ENCODE assay signal across 9 cellular contexts in the genomic region with DNA sequence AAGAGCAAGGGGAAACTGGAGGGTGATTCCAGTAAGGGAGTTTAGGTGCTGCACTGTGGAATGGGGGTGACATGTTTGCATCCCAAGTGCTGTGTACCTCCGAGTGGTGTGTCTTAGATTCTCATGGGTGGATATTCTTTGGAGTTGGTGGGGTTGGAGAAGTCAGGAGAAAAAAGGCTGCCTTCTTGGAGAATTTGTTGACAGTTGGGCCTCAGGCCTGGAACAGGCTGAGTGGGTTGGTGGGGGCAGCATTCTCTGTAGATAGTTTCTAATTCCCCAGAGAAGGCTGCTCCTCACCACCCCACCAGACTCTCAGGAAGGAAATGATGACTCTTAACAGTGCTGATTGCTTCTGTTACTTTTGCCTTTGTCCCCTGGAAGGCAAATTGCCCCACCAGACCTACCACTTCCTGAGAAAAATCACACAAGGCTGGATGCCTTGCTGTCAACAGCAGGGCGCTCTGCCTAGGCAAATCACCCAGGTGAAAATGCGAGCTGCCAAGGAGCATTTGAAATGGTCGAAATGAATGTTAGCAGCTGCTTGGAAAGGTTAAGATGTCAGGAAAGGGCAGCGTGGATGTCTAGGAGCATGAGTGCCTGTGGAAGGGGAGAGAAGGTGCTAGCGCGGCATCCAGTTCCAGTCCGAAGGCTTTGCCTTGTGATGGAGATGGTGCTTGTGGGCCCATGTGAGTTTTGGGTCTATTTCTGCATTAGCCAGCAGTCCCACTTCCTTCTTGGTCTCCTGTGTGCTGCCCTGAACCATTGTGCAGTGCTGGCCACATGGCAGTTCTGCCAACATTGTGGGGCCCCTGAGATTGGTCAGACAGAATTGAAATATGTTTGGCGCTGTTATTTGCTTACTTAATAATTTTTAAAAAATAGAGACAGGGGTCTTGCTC. TPM values are rescaled to one million over a fixed set of nuclear protein-coding genes. Genes with fewer than 3 reads are reported as not detected.
DNase-seq lines count a peak whose midpoint lies in the region; ATAC-seq and TF ChIP-seq lines count a peak whose summit lies in the region.
"Had no signal": no experiment of that assay in that cellular context is flagged by ENCODE, and none has a peak within 500 bp of the region (broad histone marks: within the 10 kb centered on the region; RNA-seq: fewer than 3 reads in every experiment).

No MANE protein-coding gene starts in this region.

- H3K27me3 ChIP-seq in dorsolateral prefrontal cortex (no peaks in the 10 kb centered on the region), ovary (no peaks in the 10 kb centered on the region)

- TF ChIP-seq EP300 in ovary (IDR thresholded peaks at IDR 0.05) = no peak

- TF ChIP-seq POLR2A in ovary (IDR thresholded peaks at IDR 0.05) = no peak

- no peaks in the 10 kb centered on the region for H3K27me3 Mint-ChIP-seq in activated CD4-positive, alpha-beta T cell treated with anti-CD3 and anti-CD28 coated beads for 36 hours

- peak; percentile 65 for DNase-seq in activated CD4-positive, alpha-beta T cell treated with anti-CD3 and anti-CD28 coated beads for 36 hours
- DNase-seq in activated CD4-positive, alpha-beta T cell treated with anti-CD3 and anti-CD28 coated beads for 1 hour = no peak
- DNase-seq in T-helper 1 cell (peak in 4 of 5 donors; percentile 40 to 83 (median 48)), dorsolateral prefrontal cortex (no peak), AG20443 (ENCODE audit: low spot score) (no peak), ovary (no peak)
- peak; percentile 20 to 35 for DNase-seq in stimulated activated CD8-positive, alpha-beta memory T cell treated with anti-CD3 and anti-CD28 coated beads, Interleukin-15, amount 100 ng/mL, for 48 hours (ENCODE audit: low read depth in 2 of 2)
- DNase-seq: right cardiac atrium had no signal

- H3K27ac ChIP-seq in dorsolateral prefrontal cortex (peak overlapping the region in 49 of 59 donors; percentile 0 to 80 (median 53)), ovary (no peak overlapping the region)

- 87 to 91% (median 89%) methylated on average over 9 of the region's 9 CpGs for WGBS in ovary, 3 donors

- H3K36me3 ChIP-seq in ovary = no peaks in the 10 kb centered on the region

- H3K4me1 Mint-ChIP-seq in activated CD4-positive, alpha-beta T cell treated with anti-CD3 and anti-CD28 coated beads for 36 hours = peaks cover 51% of the 10 kb centered on the region

- intact Hi-C loops in activated CD4-positive, alpha-beta T cell treated with anti-CD3 and anti-CD28 coated beads for 36 hours (cut with DNase I, micrococcal nuclease) = loop anchor here (1.0 to 2.0 kb wide), 5 partner anchors 14 to 39 kb away; a partner anchor contains a TSS
- intact Hi-C loops in dorsolateral prefrontal cortex (cut with DNase I) (no loop called here), ovary (cut with DNase I) (no loop called here)

- peaks cover 42% of the 10 kb centered on the region for H3K36me3 Mint-ChIP-seq in activated CD4-positive, alpha-beta T cell treated with anti-CD3 and anti-CD28 coated beads for 36 hours (ENCODE audit: low read depth)

- CTCF ChIA-PET in activated CD4-positive, alpha-beta T cell treated with anti-CD3 and anti-CD28 coated beads for 36 hours (lab: Charles Lee) = interaction anchor here (0.6 to 1.5 kb wide), 4 partner anchors 12 to 21 kb away, joined by 3 to 9 read pairs (median 4); no protein-coding TSS in a partner anchor

- no peaks in the 10 kb centered on the region for H3K9me3 ChIP-seq in ovary

- TF ChIP-seq CTCF in dorsolateral prefrontal cortex (IDR thresholded peaks at IDR 0.05 in 54 of 56, conservative IDR thresholded peaks at IDR 0.05 in 2 of 56; ENCODE audit: low read depth in 1 of 56, partially characterized antibody in 56 of 56) = no peak
- TF ChIP-seq CTCF in ovary (IDR thresholded peaks at IDR 0.05) = no peak

- H3K9me3 Mint-ChIP-seq in activated CD4-positive, alpha-beta T cell treated with anti-CD3 and anti-CD28 coated beads for 36 hours (ENCODE audit: low read depth) = no peaks in the 10 kb centered on the region

- peak overlapping the region; percentile 70 for H3K4me3 Mint-ChIP-seq in activated CD4-positive, alpha-beta T cell treated with anti-CD3 and anti-CD28 coated beads for 36 hours

- POLR2A ChIA-PET in activated CD4-positive, alpha-beta T cell treated with anti-CD3 and anti-CD28 coated beads for 36 hours (lab: Charles Lee) = interaction anchor here (1.8 kb wide), 1 partner anchor 18 kb away, joined by 4 read pairs; no protein-coding TSS in a partner anchor

- H3K27ac Mint-ChIP-seq in activated CD4-positive, alpha-beta T cell treated with anti-CD3 and anti-CD28 coated beads for 36 hours = peak overlapping the region; percentile 96

- peak; percentile 82 for ATAC-seq in activated CD4-positive, alpha-beta T cell treated with anti-CD3 and anti-CD28 coated beads for 36 hours
- peak; percentile 77 for ATAC-seq in HG03045 (IDR thresholded peaks at IDR 0.05; ENCODE audit: unreplicated experiment)

- peaks cover 3% of the 10 kb centered on the region for H3K4me1 ChIP-seq in ovary (ENCODE audit: insufficient read depth)

- H3K4me3 ChIP-seq in dorsolateral prefrontal cortex = no peak overlapping the region
- H3K4me3 ChIP-seq in ovary = no peak overlapping the region

RNA-seq across cellular contexts. Expression of a gene that starts 30.4 kb away (rescaled TPM):
- 10 to 100 TPM; 53.5 to 68.0 TPM for total RNA-seq in activated CD4-positive, alpha-beta T cell treated with anti-CD3 and anti-CD28 coated beads for 36 hours
- total RNA-seq in dorsolateral prefrontal cortex = 100 to 1,000 TPM; 181 to 321 (median 250) TPM
- 10 to 100 TPM; 10.5 to 64.5 (median 29.8) TPM for total RNA-seq in ovary
- polyA plus RNA-seq in ovary = 10 to 100 TPM in 1 of 2 donors, 1 to 10 TPM in 1; 2.9 to 14.9 TPM

Comparison
In these comparisons a context has a peak if more than half of its experiments do, and no peak if none do; other contexts are left out.
1. DNase-seq: peak in activated CD4-positive, alpha-beta T cell treated with anti-CD3 and anti-CD28 coated beads for 36 hours (single experiment), T-helper 1 cell (4 of 5) and stimulated activated CD8-positive, alpha-beta memory T cell treated with anti-CD3 and anti-CD28 coated beads, Interleukin-15, amount 100 ng/mL, for 48 hours (2 of 2); none in activated CD4-positive, alpha-beta T cell treated with anti-CD3 and anti-CD28 coated beads for 1 hour (single experiment), dorsolateral prefrontal cortex (0 of 10), AG20443 (single experiment) and ovary (0 of 5).
2. H3K27ac ChIP-seq: peak in dorsolateral prefrontal cortex (49 of 59); none in ovary (0 of 2).
3. intact Hi-C loops: an anchor here in activated CD4-positive, alpha-beta T cell treated with anti-CD3 and anti-CD28 coated beads for 36 hours (1.0 to 2.0 kb wide); none called in dorsolateral prefrontal cortex and ovary.